In the genomic region with DNA sequence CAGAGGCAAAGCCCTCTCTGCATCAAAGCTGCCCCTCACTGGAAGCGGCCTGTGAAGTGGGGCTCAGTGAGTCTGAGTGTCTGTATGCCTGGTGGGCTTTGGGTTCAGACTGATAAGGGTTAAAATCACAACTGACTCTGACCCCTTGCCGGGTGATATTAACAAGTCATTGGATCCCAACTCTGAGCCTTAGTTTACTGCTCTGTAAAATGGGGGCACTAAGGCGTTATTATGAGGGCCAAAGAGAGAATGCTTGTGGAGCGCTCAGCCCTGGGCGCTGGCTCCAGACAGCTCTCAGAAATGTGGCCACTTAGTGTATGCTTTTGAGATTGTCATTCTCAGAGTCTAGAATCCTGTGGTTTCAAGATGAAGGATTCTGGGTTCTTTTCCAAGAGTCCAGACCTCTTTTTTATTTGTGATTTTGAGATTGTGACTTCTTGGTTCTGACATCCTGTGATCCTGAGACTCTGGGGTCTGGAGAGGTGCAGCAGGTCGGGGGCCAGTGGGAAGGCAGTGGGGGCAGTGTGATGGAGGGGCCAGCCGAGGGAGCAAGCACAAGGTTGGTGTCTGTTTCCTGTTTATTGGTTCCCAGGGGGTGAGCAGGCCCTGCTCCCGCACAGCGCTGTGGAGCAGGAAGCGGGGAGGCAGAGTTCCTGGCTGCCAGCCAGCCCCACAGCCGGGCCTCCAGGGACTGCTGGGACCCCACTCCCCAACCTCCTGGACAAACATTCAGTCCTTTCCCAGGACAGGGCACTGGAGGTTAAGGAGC, we compare ENCODE assay signal across 9 cellular contexts. TPM values are rescaled to one million over a fixed set of nuclear protein-coding genes. Genes with fewer than 3 reads are reported as not detected.
DNase-seq lines count a peak whose midpoint lies in the region; ATAC-seq lines count a peak whose summit lies in the region.
"Had no signal": no experiment of that assay in that cellular context is flagged by ENCODE, and none has a peak within 500 bp of the region (broad histone marks: within the 10 kb centered on the region; RNA-seq: fewer than 3 reads in every experiment).

No MANE protein-coding gene starts in this region.

- DNase-seq in GDM1 (lab: John Stamatoyannopoulos, UW) (peak; percentile 51), RPMI8226 (peak; percentile 34), glomerular visceral epithelial cell (ENCODE audit: extremely low spot score) (peak; percentile 64), renal cortical epithelial cell (ENCODE audit: low read depth) (peak; percentile 19), AG08396 (ENCODE audit: low spot score) (no peak), HUDEP-2 (lab: John Stamatoyannopoulos, UW; ENCODE audit: unreplicated experiment in 76 of 76) (no peak)
- DNase-seq: natural killer cell had no signal

- ATAC-seq in HG02885 (IDR thresholded peaks at IDR 0.05; ENCODE audit: poor library complexity, unreplicated experiment) (no peak), HG03095 (IDR thresholded peaks at IDR 0.05; ENCODE audit: unreplicated experiment) (no peak)

RNA-seq across cellular contexts. Expression of a gene that starts 13.4 kb away (rescaled TPM):
- 13.7 and 67.5 TPM in 2 replicates for total RNA-seq in renal cortical epithelial cell

RNA-seq across cellular contexts. Expression of a gene that starts 49.4 kb away (rescaled TPM):
- total RNA-seq in renal cortical epithelial cell, result 3.6 and 10.9 TPM in 2 replicates

RNA-seq across cellular contexts. Expression of a gene that starts 54.7 kb away (rescaled TPM):
- total RNA-seq in renal cortical epithelial cell, result 4.4 and 6.3 TPM in 2 replicates

Comparison
In these comparisons a context has a peak if more than half of its experiments do, and no peak if none do; other contexts are left out.
1. DNase-seq: peak in GDM1 (single experiment), RPMI8226 (single experiment), glomerular visceral epithelial cell (single experiment) and renal cortical epithelial cell (single experiment); none in AG08396 (single experiment) and HUDEP-2 (0 of 76).